Comparison of ENCODE assay signal across 21 cellular contexts in genomic region chr2:12376025-12376424, GRCh38.
DNase-seq lines count a peak whose midpoint lies in the region; ATAC-seq and TF ChIP-seq lines count a peak whose summit lies in the region.
"Had no signal": no experiment of that assay in that cellular context is flagged by ENCODE, and none has a peak within 500 bp of the region (broad histone marks: within the 10 kb centered on the region; RNA-seq: fewer than 3 reads in every experiment).

No MANE protein-coding gene starts in this region.

- peaks cover 6% of the 10 kb centered on the region for H3K4me1 Mint-ChIP-seq in activated CD8-positive, alpha-beta T cell treated with anti-CD3 and anti-CD28 coated beads, Interleukin-2, amount 10 ng/mL, durations not matched to agents 7 days and 5 days (ENCODE audit: low read depth)
- H3K4me1 Mint-ChIP-seq in activated CD8-positive, alpha-beta T cell treated with anti-CD3 and anti-CD28 coated beads for 36 hours (ENCODE audit: low read depth): peaks cover 5% of the 10 kb centered on the region

- H2BK15ac ChIP-seq in neuronal stem cell (ENCODE audit: low read length): no peak overlapping the region

- intact Hi-C loops in activated CD8-positive, alpha-beta T cell treated with anti-CD3 and anti-CD28 coated beads for 36 hours (cut with micrococcal nuclease): no loop called here
- intact Hi-C loops in PC-3 (cut with micrococcal nuclease) (no loop called here), sciatic nerve (cut with DNase I) (no loop called here)

- no peak overlapping the region for H3K18ac ChIP-seq in neuronal stem cell (ENCODE audit: low read length)

- H3K4me3 ChIP-seq in PC-3 (ENCODE audit: low read length): no peak overlapping the region
- no peak overlapping the region for H3K4me3 ChIP-seq in neuronal stem cell (ENCODE audit: low read length in 2 of 2)
- H3K4me3 ChIP-seq: HAP-1, heart right ventricle, skin epidermis had no signal

- H3K27ac Mint-ChIP-seq in activated CD8-positive, alpha-beta T cell treated with anti-CD3 and anti-CD28 coated beads, Interleukin-2, amount 10 ng/mL, durations not matched to agents 7 days and 5 days: peak overlapping the region; percentile 12
- H3K27ac Mint-ChIP-seq in activated CD8-positive, alpha-beta T cell treated with anti-CD3 and anti-CD28 coated beads for 36 hours: no peak overlapping the region
- H3K27ac Mint-ChIP-seq: IgD-negative memory B cell, type B pancreatic cell had no signal

- H3K27me3 ChIP-seq in PC-3 (ENCODE audit: low read length) (no peaks in the 10 kb centered on the region), neuronal stem cell (ENCODE audit: control insufficient read depth in 3 of 3, insufficient read depth in 3 of 3, low read depth in 1 of 3, low read length in 3 of 3) (no peaks in the 10 kb centered on the region), foreskin keratinocyte (no peaks in the 10 kb centered on the region)
- H3K27me3 ChIP-seq: BE2C, heart right ventricle had no signal

- H3K4me1 ChIP-seq in PC-3 (ENCODE audit: insufficient read depth, low read length): no peaks in the 10 kb centered on the region
- peaks cover 0 to 5% of the 10 kb centered on the region in 2 donors for H3K4me1 ChIP-seq in neuronal stem cell (ENCODE audit: control insufficient read depth in 2 of 2, insufficient read depth in 1 of 2, low read depth in 1 of 2, low read length in 2 of 2)
- H3K4me1 ChIP-seq in foreskin keratinocyte: no peaks in the 10 kb centered on the region
- H3K4me1 ChIP-seq: Caco-2, HAP-1, heart right ventricle had no signal

- H4K91ac ChIP-seq in neuronal stem cell (ENCODE audit: low read depth, low read length, poor library complexity): no peak overlapping the region

- no peak overlapping the region for H3K4me2 ChIP-seq in PC-3 (ENCODE audit: low read length)
- H3K4me2 ChIP-seq in neuronal stem cell (ENCODE audit: insufficient read depth, low read length, poor library complexity, severe bottlenecking): no peak overlapping the region

- CTCF ChIA-PET in activated CD8-positive, alpha-beta T cell treated with anti-CD3 and anti-CD28 coated beads, Interleukin-2, amount 10 ng/mL, durations not matched to agents 7 days and 5 days (lab: Charles Lee): no interaction called here
- CTCF ChIA-PET in activated CD8-positive, alpha-beta T cell treated with anti-CD3 and anti-CD28 coated beads for 36 hours (lab: Charles Lee): no interaction called here
- CTCF ChIA-PET in PC-3 (lab: Charles Lee): interaction anchor here (0.6 kb wide), 1 partner anchor 220 kb away, joined by 3 read pairs; no protein-coding TSS in a partner anchor

- H3K9me3 ChIP-seq in PC-3 (ENCODE audit: low read length): no peaks in the 10 kb centered on the region
- H3K9me3 ChIP-seq in neuronal stem cell (replicated peaks in 1 of 2; ENCODE audit: control insufficient read depth in 2 of 2, insufficient read depth in 1 of 2, low read depth in 1 of 2, low read length in 2 of 2): peaks cover 0 to 15% of the 10 kb centered on the region in 2 donors
- H3K9me3 ChIP-seq: BE2C, Caco-2, HAP-1 had no signal

- DNase-seq in activated CD8-positive, alpha-beta T cell treated with anti-CD3 and anti-CD28 coated beads, Interleukin-2, amount 10 ng/mL, durations not matched to agents 7 days and 5 days: no peak
- DNase-seq in activated CD8-positive, alpha-beta T cell treated with anti-CD3 and anti-CD28 coated beads for 36 hours: no peak
- DNase-seq in PC-3 (no peak), neuronal stem cell (ENCODE audit: low spot score) (no peak), sciatic nerve (ENCODE audit: low spot score) (no peak), foreskin keratinocyte (no peak), NCI-H2029 (lab: John Stamatoyannopoulos, UW) (no peak)
- DNase-seq: activated CD4-positive, alpha-beta T cell treated with anti-CD3 and anti-CD28 coated beads for 48 hours; BE2C; Caco-2; heart right ventricle; NCI-H1694; NCI-H2171 treated with DMSO at 0.1 percent for 48 hours; NCI-H524; NK-92 treated with Interleukin-12 subunit alpha and Interleukin-12 subunit beta, amount 100 ng/mL, for 24 hours; nucleus accumbens had no signal

- ATAC-seq in activated CD8-positive, alpha-beta T cell treated with anti-CD3 and anti-CD28 coated beads, Interleukin-2, amount 10 ng/mL, durations not matched to agents 7 days and 5 days: no peak
- ATAC-seq in activated CD8-positive, alpha-beta T cell treated with anti-CD3 and anti-CD28 coated beads for 36 hours: no peak
- peak; percentile 53 for ATAC-seq in GM18868 (IDR thresholded peaks at IDR 0.05; ENCODE audit: unreplicated experiment)
- no peak for ATAC-seq in PC-3
- ATAC-seq in sciatic nerve: no peak
- ATAC-seq in foreskin keratinocyte: no peak
- ATAC-seq: heart right ventricle had no signal

- no peak overlapping the region for H3K4ac ChIP-seq in neuronal stem cell (ENCODE audit: low read length)

- H2BK5ac ChIP-seq in neuronal stem cell (ENCODE audit: low read length): no peak overlapping the region

- no peak overlapping the region for H2AK5ac ChIP-seq in neuronal stem cell (ENCODE audit: low read depth, low read length)

- H3K9me3 Mint-ChIP-seq in activated CD8-positive, alpha-beta T cell treated with anti-CD3 and anti-CD28 coated beads, Interleukin-2, amount 10 ng/mL, durations not matched to agents 7 days and 5 days (ENCODE audit: insufficient read depth): no peaks in the 10 kb centered on the region
- no peaks in the 10 kb centered on the region for H3K9me3 Mint-ChIP-seq in activated CD8-positive, alpha-beta T cell treated with anti-CD3 and anti-CD28 coated beads for 36 hours
- H3K9me3 Mint-ChIP-seq: IgD-negative memory B cell had no signal

- no peaks in the 10 kb centered on the region for H4K20me1 ChIP-seq in PC-3 (ENCODE audit: low read length)

- POLR2A ChIA-PET in activated CD8-positive, alpha-beta T cell treated with anti-CD3 and anti-CD28 coated beads, Interleukin-2, amount 10 ng/mL, durations not matched to agents 7 days and 5 days (lab: Charles Lee): no interaction called here
- POLR2A ChIA-PET in activated CD8-positive, alpha-beta T cell treated with anti-CD3 and anti-CD28 coated beads for 36 hours (lab: Charles Lee): no interaction called here
- POLR2A ChIA-PET in PC-3 (lab: Charles Lee; ENCODE audit: unreplicated experiment): no interaction called here

- peak overlapping the region; percentile 46; the same call in 1 of the 2 replicates for H2AFZ ChIP-seq in PC-3 (ENCODE audit: low read length)
- H2AFZ ChIP-seq in neuronal stem cell (ENCODE audit: low read length): peak overlapping the region; percentile 48

- no peak overlapping the region for H3K4me3 Mint-ChIP-seq in activated CD8-positive, alpha-beta T cell treated with anti-CD3 and anti-CD28 coated beads, Interleukin-2, amount 10 ng/mL, durations not matched to agents 7 days and 5 days
- no peak overlapping the region for H3K4me3 Mint-ChIP-seq in activated CD8-positive, alpha-beta T cell treated with anti-CD3 and anti-CD28 coated beads for 36 hours
- H3K4me3 Mint-ChIP-seq: type B pancreatic cell had no signal

- no peak overlapping the region for H2BK120ac ChIP-seq in neuronal stem cell (ENCODE audit: low read depth, low read length)

- H3K79me1 ChIP-seq in neuronal stem cell (ENCODE audit: low read depth, low read length): no peaks in the 10 kb centered on the region

- no CpG with 5 or more reads among the region's 1 CpG for WGBS in neuronal stem cell (ENCODE audit: extremely low coverage in 2 of 2, insufficient read length in 2 of 2, insufficient replicate concordance in 1 of 2), 2 donors

- H3K36me3 Mint-ChIP-seq in activated CD8-positive, alpha-beta T cell treated with anti-CD3 and anti-CD28 coated beads, Interleukin-2, amount 10 ng/mL, durations not matched to agents 7 days and 5 days (ENCODE audit: low read depth): no peaks in the 10 kb centered on the region
- no peaks in the 10 kb centered on the region for H3K36me3 Mint-ChIP-seq in activated CD8-positive, alpha-beta T cell treated with anti-CD3 and anti-CD28 coated beads for 36 hours (ENCODE audit: low read depth)
- H3K36me3 Mint-ChIP-seq: IgD-negative memory B cell, type B pancreatic cell had no signal

- no peak for TF ChIP-seq CTCF in activated CD8-positive, alpha-beta T cell treated with anti-CD3 and anti-CD28 coated beads for 36 hours (IDR thresholded peaks at IDR 0.05)
- TF ChIP-seq CTCF in PC-3 (conservative IDR thresholded peaks at IDR 0.05; ENCODE audit: low read depth, low read length) (no peak), foreskin keratinocyte (conservative IDR thresholded peaks at IDR 0.05) (no peak)

- no peak overlapping the region for H2BK12ac ChIP-seq in neuronal stem cell (ENCODE audit: low read length)

- H3K27ac ChIP-seq in PC-3 (ENCODE audit: low read length): no peak overlapping the region
- no peak overlapping the region for H3K27ac ChIP-seq in neuronal stem cell (replicated peaks; ENCODE audit: low read length)
- no peak overlapping the region for H3K27ac ChIP-seq in foreskin keratinocyte
- H3K27ac ChIP-seq: heart right ventricle, skin epidermis had no signal

- H3K14ac ChIP-seq in neuronal stem cell (ENCODE audit: low read length): no peak overlapping the region

- no TSS peak for BruUV-seq in PC-3 (replicated peaks; lab: Mats Ljungman, UMichigan)

- H3K9ac ChIP-seq in PC-3 (ENCODE audit: low read length): no peak overlapping the region
- H3K9ac ChIP-seq in neuronal stem cell (ENCODE audit: low read depth, low read length, poor library complexity): no peak overlapping the region

- no peaks in the 10 kb centered on the region for H3F3A ChIP-seq in PC-3 (ENCODE audit: low read length, unreplicated experiment)

- no peak overlapping the region for H4K8ac ChIP-seq in neuronal stem cell (ENCODE audit: low read depth, low read length)

- no peaks in the 10 kb centered on the region for H3K9me2 ChIP-seq in PC-3 (replicated peaks; ENCODE audit: low read length)

- H3K27me3 Mint-ChIP-seq in activated CD8-positive, alpha-beta T cell treated with anti-CD3 and anti-CD28 coated beads, Interleukin-2, amount 10 ng/mL, durations not matched to agents 7 days and 5 days (ENCODE audit: low read depth): peaks cover 2% of the 10 kb centered on the region
- no peaks in the 10 kb centered on the region for H3K27me3 Mint-ChIP-seq in activated CD8-positive, alpha-beta T cell treated with anti-CD3 and anti-CD28 coated beads for 36 hours
- H3K27me3 Mint-ChIP-seq: IgD-negative memory B cell, type B pancreatic cell had no signal

- no peak overlapping the region for H3K23ac ChIP-seq in neuronal stem cell (ENCODE audit: low read depth, low read length, poor library complexity)

- H3K36me3 ChIP-seq in PC-3 (ENCODE audit: low read depth, low read length) (no peaks in the 10 kb centered on the region), neuronal stem cell (replicated peaks in 1 of 2; ENCODE audit: control insufficient read depth in 2 of 2, insufficient read depth in 2 of 2, low read length in 2 of 2) (no peaks in the 10 kb centered on the region)
- H3K36me3 ChIP-seq: BE2C, HAP-1, heart right ventricle had no signal

- H3K79me2 ChIP-seq in PC-3 (ENCODE audit: low read length): no peaks in the 10 kb centered on the region
